ENCODE assay signal across 6 cellular contexts in genomic region chr2:211149731-211150130, GRCh38.
"Had no signal": no experiment of that assay in that cellular context is flagged by ENCODE, and none has a peak within 500 bp of the region (broad histone marks: within the 10 kb centered on the region; RNA-seq: fewer than 3 reads in every experiment).

No MANE protein-coding gene starts in this region.

- FAIRE-seq: HTR-8/SVneo, K562 had no signal

- ATAC-seq: K562 had no signal

- H3K27ac ChIP-seq: HL-60, KMS-11 had no signal

- H3K4me3 ChIP-seq: K562 had no signal

- H3K9ac ChIP-seq: KMS-11 had no signal

- DNase-seq: KBM-7, KG1 had no signal

- H3K4me2 ChIP-seq: KMS-11 had no signal
